In the genomic region with DNA sequence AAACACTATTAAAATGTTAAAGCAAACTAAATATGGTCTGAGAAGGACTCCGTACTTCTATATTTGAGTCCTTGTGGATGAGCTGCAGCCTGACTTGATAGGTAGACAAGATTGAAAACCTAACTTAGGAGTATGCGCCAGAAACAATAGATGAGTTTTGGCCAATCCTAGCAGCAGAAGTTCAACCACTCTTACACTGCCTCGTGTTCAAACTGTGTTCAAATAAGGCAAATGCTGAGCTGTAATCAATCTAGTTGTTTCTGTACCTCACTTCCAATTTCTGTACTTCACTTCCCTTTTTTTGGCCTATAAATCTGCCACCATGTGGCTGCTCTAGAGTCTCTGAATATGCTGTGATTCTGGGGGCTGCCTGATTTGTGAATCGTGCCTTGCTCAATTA, we compare ENCODE assay signal across 11 cellular contexts. TPM values are rescaled to one million over a fixed set of nuclear protein-coding genes. Genes with fewer than 3 reads are reported as not detected.
DNase-seq lines count a peak whose midpoint lies in the region; ATAC-seq and TF ChIP-seq lines count a peak whose summit lies in the region.
"Had no signal": no experiment of that assay in that cellular context is flagged by ENCODE, and none has a peak within 500 bp of the region (broad histone marks: within the 10 kb centered on the region; RNA-seq: fewer than 3 reads in every experiment).

No MANE protein-coding gene starts in this region.

- H3K9ac ChIP-seq in HUES48 (ENCODE audit: low read depth, low read length), result no peak overlapping the region

- no peaks in the 10 kb centered on the region for H3K9me3 ChIP-seq in HUES48 (ENCODE audit: control insufficient read depth, insufficient read depth, low read length)
- H3K9me3 ChIP-seq: Caco-2 had no signal

- H3K9me3 Mint-ChIP-seq in endothelial cell (ENCODE audit: unreplicated experiment), result no peaks in the 10 kb centered on the region

- DNase-seq in endothelial cell (ENCODE audit: low spot score) (no peak), H7 (no peak), Right ventricle myocardium superior (no peak)
- DNase-seq in activated CD4-positive, alpha-beta T cell treated with anti-CD3 and anti-CD28 coated beads for 4 hours, result no peak
- no peak for DNase-seq in activated CD4-positive, CD25-positive, alpha-beta regulatory T cell treated with anti-CD3 and anti-CD28 coated beads, Interleukin-2, amount 50 U/mL, for 72 hours
- DNase-seq: Caco-2; PC-3; stimulated activated CD4-positive, alpha-beta T cell treated with anti-CD3 and anti-CD28 coated beads, Interleukin-2, amount 100 ng/mL, for 24 hours had no signal

- TF ChIP-seq CTCF in endothelial cell (IDR thresholded peaks at IDR 0.05; ENCODE audit: unreplicated experiment), result no peak

- H3K4me3 Mint-ChIP-seq in endothelial cell (ENCODE audit: unreplicated experiment), result peak overlapping the region; percentile 81

- peaks cover 6% of the 10 kb centered on the region for H3K4me1 ChIP-seq in HUES48 (ENCODE audit: control insufficient read depth, insufficient read depth, low read length)
- H3K4me1 ChIP-seq: Caco-2 had no signal

- ATAC-seq in GM18502 (IDR thresholded peaks at IDR 0.05; ENCODE audit: poor library complexity, unreplicated experiment) (peak; percentile 95), GM21723 (IDR thresholded peaks at IDR 0.05; ENCODE audit: unreplicated experiment) (peak; percentile 91), Right ventricle myocardium superior (ENCODE audit: poor library complexity) (no peak)
- ATAC-seq: PC-3 had no signal

- H3K27ac Mint-ChIP-seq in endothelial cell (ENCODE audit: unreplicated experiment), result no peak overlapping the region

- H3K27me3 ChIP-seq in HUES48 (ENCODE audit: control insufficient read depth, insufficient read depth, low read length) (no peaks in the 10 kb centered on the region), H7 (ENCODE audit: control insufficient read depth, insufficient read depth, low read length) (no peaks in the 10 kb centered on the region)

- H3K27me3 Mint-ChIP-seq in endothelial cell (ENCODE audit: unreplicated experiment), result peaks cover 2% of the 10 kb centered on the region

- H3K36me3 Mint-ChIP-seq in endothelial cell (ENCODE audit: low read depth, unreplicated experiment), result peaks cover 4% of the 10 kb centered on the region

- intact Hi-C loops in Right ventricle myocardium superior (cut with DNase I), result no loop called here

- H3K4me3 ChIP-seq in HUES48 (ENCODE audit: low read depth, low read length) (peak overlapping the region; percentile 35; the same call in 1 of the 2 replicates), H7 (ENCODE audit: insufficient read depth, low read depth, low read length) (no peak overlapping the region)

- H3K4me1 Mint-ChIP-seq in endothelial cell (ENCODE audit: unreplicated experiment), result peaks cover 29% of the 10 kb centered on the region

- no peak overlapping the region for H3K27ac ChIP-seq in HUES48 (ENCODE audit: low read depth, low read length)

- H3K36me3 ChIP-seq in HUES48 (ENCODE audit: control insufficient read depth, insufficient read depth, low read length), result no peaks in the 10 kb centered on the region
- no peaks in the 10 kb centered on the region; the same call in 1 of the 2 replicates for H3K36me3 ChIP-seq in H7 (replicated peaks; ENCODE audit: control insufficient read depth, insufficient read depth, low read length)

RNA-seq across cellular contexts. Expression of a gene that starts 13.2 kb away (rescaled TPM):
- total RNA-seq in endothelial cell (ENCODE audit: unreplicated experiment) (102 TPM), Right ventricle myocardium superior (142 TPM)
- 40.1 and 52.0 TPM in 2 replicates for total RNA-seq in H7 (2014; rRNA removed; shearing (Covaris generic))
